Comparison of ENCODE assay signal across 1 cellular context in genomic region chr9:113231701-113232100, GRCh38.
TF ChIP-seq lines count a peak whose summit lies in the region.

No MANE protein-coding gene starts in this region.

TF ChIP-seq in IMR-90, 13 proteins besides CTCF, POLR2A, EP300 and RAD21 (continued from another document):
- no peak for TF ChIP-seq ELK1 (IDR thresholded peaks at IDR 0.05; ENCODE audit: borderline replicate concordance, low read depth, low read length)
- TF ChIP-seq MAFK (IDR thresholded peaks at IDR 0.05; ENCODE audit: low read depth, low read length): no peak
TF ChIP-seq in IMR-90: peak in this region for 0.
